25 cellular contexts compared by ENCODE assay signal in genomic region chr2:42800461-42800962, GRCh38. TPM values are rescaled to one million over a fixed set of nuclear protein-coding genes. Genes with fewer than 3 reads are reported as not detected.
"Had no signal": no experiment of that assay in that cellular context is flagged by ENCODE, and none has a peak within 500 bp of the region (broad histone marks: within the 10 kb centered on the region; RNA-seq: fewer than 3 reads in every experiment).

No MANE protein-coding gene starts in this region.

- H3K9me3 Mint-ChIP-seq: activated CD4-positive, alpha-beta memory T cell treated with anti-CD3 and anti-CD28 coated beads, Interleukin-2, amount 10 ng/mL, durations not matched to agents 7 days and 5 days; activated CD4-positive, alpha-beta T cell treated with anti-CD3 and anti-CD28 coated beads, Interleukin-2, amount 10 ng/mL, durations not matched to agents 7 days and 5 days; activated naive CD4-positive, alpha-beta T cell treated with anti-CD3 and anti-CD28 coated beads, Interleukin-2, amount 50 U/mL, for 24 hours had no signal

- H3K27ac Mint-ChIP-seq: activated CD4-positive, alpha-beta memory T cell treated with anti-CD3 and anti-CD28 coated beads, Interleukin-2, amount 10 ng/mL, durations not matched to agents 7 days and 5 days; activated CD4-positive, alpha-beta T cell treated with anti-CD3 and anti-CD28 coated beads, Interleukin-2, amount 10 ng/mL, durations not matched to agents 7 days and 5 days; activated naive CD4-positive, alpha-beta T cell treated with anti-CD3 and anti-CD28 coated beads, Interleukin-2, amount 50 U/mL, for 24 hours had no signal

- H3K27ac ChIP-seq: body of pancreas, VCaP had no signal

- H3K9me3 ChIP-seq: body of pancreas had no signal

- DNase-seq: activated CD4-positive, alpha-beta memory T cell treated with anti-CD3 and anti-CD28 coated beads, Interleukin-2, amount 10 ng/mL, durations not matched to agents 7 days and 5 days; activated CD4-positive, alpha-beta T cell treated with anti-CD3 and anti-CD28 coated beads, Interleukin-2, amount 10 ng/mL, durations not matched to agents 7 days and 5 days; activated CD4-positive, CD25-positive, alpha-beta regulatory T cell; activated effector memory CD4-positive, alpha-beta T cell treated with Interleukin-2 at 50 U/mL for 16 hours; activated naive CD4-positive, alpha-beta T cell; activated T-cell treated with anti-CD3 and anti-CD28 coated beads, Interleukin-2, amount 50 U/mL, for 1 hour; aorta; body of pancreas; central memory CD4-positive, alpha-beta T cell; MM.1S; NCI-H1105; NCI-H1436; NCI-H1694 treated with DMSO at 0.1 percent for 48 hours; NCI-H2029 treated with DMSO at 0.1 percent for 48 hours; NCI-H345; NCI-H510A treated with DMSO at 0.1 percent for 48 hours; NCI-H69; PC-3; SHP77 treated with DMSO at 0.1 percent for 48 hours; T1000 had no signal

- H3K36me3 Mint-ChIP-seq: activated naive CD4-positive, alpha-beta T cell treated with anti-CD3 and anti-CD28 coated beads, Interleukin-2, amount 50 U/mL, for 24 hours had no signal

- H3K27me3 ChIP-seq: body of pancreas had no signal

- H3K4me3 Mint-ChIP-seq: activated CD4-positive, alpha-beta memory T cell treated with anti-CD3 and anti-CD28 coated beads, Interleukin-2, amount 10 ng/mL, durations not matched to agents 7 days and 5 days; activated CD4-positive, alpha-beta T cell treated with anti-CD3 and anti-CD28 coated beads, Interleukin-2, amount 10 ng/mL, durations not matched to agents 7 days and 5 days; activated naive CD4-positive, alpha-beta T cell treated with anti-CD3 and anti-CD28 coated beads, Interleukin-2, amount 50 U/mL, for 24 hours had no signal

- ATAC-seq: body of pancreas, PC-3 had no signal

- H3K4me3 ChIP-seq: body of pancreas had no signal

RNA-seq across cellular contexts. Expression of gene HAAO, which starts 8.1 kb away (rescaled TPM):
- total RNA-seq: activated CD4-positive, alpha-beta T cell treated with anti-CD3 and anti-CD28 coated beads, Interleukin-2, amount 10 ng/mL, durations not matched to agents 7 days and 5 days; bronchial epithelial cell; PC-3; SK-MEL-5 had no signal

RNA-seq across cellular contexts. Expression of gene OXER1, which starts 36.6 kb away (rescaled TPM):
- total RNA-seq: activated CD4-positive, alpha-beta memory T cell treated with anti-CD3 and anti-CD28 coated beads, Interleukin-2, amount 10 ng/mL, durations not matched to agents 7 days and 5 days; activated CD4-positive, alpha-beta T cell treated with anti-CD3 and anti-CD28 coated beads, Interleukin-2, amount 10 ng/mL, durations not matched to agents 7 days and 5 days; activated CD8-positive, alpha-beta memory T cell treated with anti-CD3 and anti-CD28 coated beads for 36 hours; bronchial epithelial cell; PC-3; SK-MEL-5 had no signal
